ENCODE assay signal across 9 cellular contexts in the genomic region with DNA sequence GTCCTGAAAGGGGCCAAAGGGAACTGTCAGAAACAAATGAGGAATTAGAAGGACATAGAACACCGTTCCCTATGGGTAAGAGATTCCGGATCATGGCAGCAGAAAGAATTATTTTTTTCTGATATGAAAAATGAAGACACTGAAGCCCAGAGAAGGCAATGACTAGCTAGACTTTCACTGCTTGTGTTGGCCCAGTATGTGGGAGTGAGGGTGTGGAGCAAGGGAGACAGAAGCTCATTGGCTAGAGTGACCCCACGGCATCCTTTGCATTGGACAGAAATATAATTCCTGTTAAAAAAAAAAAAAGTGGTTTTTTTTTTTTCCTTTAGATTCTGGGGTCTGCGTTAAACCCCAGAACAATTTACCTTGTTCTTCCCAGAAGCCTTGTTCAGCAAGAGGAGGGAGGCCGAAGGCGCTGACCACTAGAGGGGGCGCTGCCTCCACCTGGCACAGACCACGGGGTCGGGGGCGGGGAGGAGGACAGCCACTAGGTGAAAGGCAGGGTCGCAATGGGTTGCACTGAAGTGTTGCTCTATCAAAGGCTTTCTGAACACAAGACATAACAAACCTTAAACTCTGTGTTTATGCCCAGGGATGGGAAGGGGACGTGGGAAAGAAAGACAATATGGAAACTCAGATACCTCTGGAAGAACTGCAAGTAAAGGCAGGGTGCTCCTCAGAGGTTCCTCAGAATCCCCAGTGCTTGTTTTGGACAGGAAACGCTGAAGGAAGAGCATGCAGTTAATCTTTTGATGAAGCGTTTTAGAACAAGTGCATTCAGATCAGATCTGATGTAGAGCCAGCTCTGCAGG.
A peak's percentile ranks its signal among the peaks of the same experiment; 100 is the strongest.
DNase-seq lines count a peak whose midpoint lies in the region; ATAC-seq and TF ChIP-seq lines count a peak whose summit lies in the region.
"Had no signal": no experiment of that assay in that cellular context is flagged by ENCODE, and none has a peak within 500 bp of the region (broad histone marks: within the 10 kb centered on the region; RNA-seq: fewer than 3 reads in every experiment).

No MANE protein-coding gene starts in this region.

- intact Hi-C loops in mucosa of descending colon (cut with DNase I, micrococcal nuclease), result loop anchor here in 1 of 2 donors (10.0 kb wide), 1 partner anchor 224 kb away; no protein-coding TSS in a partner anchor

- no peak overlapping the region for H3K27ac ChIP-seq in coronary artery
- H3K27ac ChIP-seq: breast epithelium had no signal

- H3K36me3 ChIP-seq in mucosa of descending colon (ENCODE audit: low read depth), result no peaks in the 10 kb centered on the region
- H3K36me3 ChIP-seq: breast epithelium had no signal

- H3K4me3 ChIP-seq in GM12865 (ENCODE audit: low read depth, low read length) (no peak overlapping the region), coronary artery (no peak overlapping the region), mucosa of descending colon (no peak overlapping the region)
- H3K4me3 ChIP-seq: breast epithelium had no signal

- ATAC-seq in mucosa of descending colon (peak; percentile 65), HG03442 (IDR thresholded peaks at IDR 0.05; ENCODE audit: unreplicated experiment) (no peak)

- DNase-seq in A172 (ENCODE audit: low spot score) (peak; percentile 37), GM12865 (ENCODE audit: low read depth) (peak; percentile 30), NCI-H345 treated with DMSO at 0.1 percent for 48 hours (lab: John Stamatoyannopoulos, UW; ENCODE audit: unreplicated experiment) (peak; percentile 2), coronary artery (ENCODE audit: low spot score) (no peak), mucosa of descending colon (peak in 2 of 3 donors; percentile 69 to 73), SKM-1 (lab: John Stamatoyannopoulos, UW; ENCODE audit: unreplicated experiment) (no peak), T-helper 9 cell (no peak)

- no peaks in the 10 kb centered on the region for H3K9me3 ChIP-seq in mucosa of descending colon
- H3K9me3 ChIP-seq: breast epithelium had no signal

- H3K4me1 ChIP-seq in mucosa of descending colon (ENCODE audit: low read depth), result no peaks in the 10 kb centered on the region
- H3K4me1 ChIP-seq: breast epithelium had no signal

- TF ChIP-seq CTCF in GM12865 (IDR thresholded peaks at IDR 0.05; ENCODE audit: insufficient read depth, low read depth, low read length, missing control alignments), result peak; percentile 59
- TF ChIP-seq CTCF in coronary artery (IDR thresholded peaks at IDR 0.05), result peak; percentile 50
- peak; percentile 51 for TF ChIP-seq CTCF in mucosa of descending colon (IDR thresholded peaks at IDR 0.05)

Comparison
In these comparisons a context has a peak if more than half of its experiments do, and no peak if none do; other contexts are left out.
1. DNase-seq: peak in A172 (single experiment), GM12865 (single experiment), NCI-H345 treated with DMSO at 0.1 percent for 48 hours (single experiment) and mucosa of descending colon (2 of 3); none in coronary artery (single experiment), SKM-1 (single experiment) and T-helper 9 cell (single experiment).
2. Peak in every context shown above with its lines, with median percentiles within 50 percentile points of each other: CTCF ChIP-seq.